ENCODE assay signal across 10 cellular contexts in the genomic region with DNA sequence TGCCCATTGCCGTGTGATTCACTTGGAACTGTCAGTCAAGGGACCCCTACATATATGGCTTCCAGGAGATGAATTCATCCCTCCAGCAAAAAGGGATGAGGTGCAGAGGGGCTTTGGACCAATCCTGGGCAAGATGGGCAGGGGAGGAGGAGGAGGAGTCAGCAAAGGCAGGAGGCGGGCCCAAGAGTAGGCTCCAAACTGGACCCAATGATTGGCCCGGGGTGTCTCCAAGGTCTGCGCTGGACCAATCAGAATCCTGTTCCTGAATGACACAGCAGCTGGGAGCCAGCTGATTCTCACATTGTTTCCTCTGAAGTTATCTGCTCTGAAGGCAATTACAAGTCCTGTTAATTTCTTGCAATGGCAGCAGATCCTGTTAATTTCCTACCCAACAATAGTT. TPM values are rescaled to one million over a fixed set of nuclear protein-coding genes. Genes with fewer than 3 reads are reported as not detected.
A peak's percentile ranks its signal among the peaks of the same experiment; 100 is the strongest.
DNase-seq lines count a peak whose midpoint lies in the region; ATAC-seq, FAIRE-seq and TF ChIP-seq lines count a peak whose summit lies in the region.
"Not testable (repeated sequence)": the region's sequence is repeated elsewhere in the genome, so short reads cannot be mapped to it uniquely, and the experiment has no call there.
"Had no signal": no experiment of that assay in that cellular context is flagged by ENCODE, and none has a peak within 500 bp of the region (broad histone marks: within the 10 kb centered on the region; RNA-seq: fewer than 3 reads in every experiment).

No MANE protein-coding gene starts in this region.

- H3K36me3 ChIP-seq in BE2C; K562 (ENCODE audit: control insufficient read depth, insufficient read depth, low read length): not testable (repeated sequence)

- BruUV-seq in K562 (replicated peaks; lab: Mats Ljungman, UMichigan), result not testable (repeated sequence)

- not testable (repeated sequence) for H3K27me3 ChIP-seq in BE2C; K562 (ENCODE audit: control insufficient read depth in 2 of 2, insufficient read depth in 2 of 2, low read length in 2 of 2)

- not testable (repeated sequence) for H3K9ac ChIP-seq in K562 (ENCODE audit: insufficient read depth in 1 of 2, low read depth in 2 of 2, low read length in 2 of 2)

- in situ Hi-C loops in K562 (cut with MboI), result not testable (repeated sequence)

- not testable (repeated sequence) for H3K4me1 ChIP-seq in BE2C; K562 (replicated peaks in 1 of 2; ENCODE audit: control insufficient read depth in 2 of 2, insufficient read depth in 2 of 2, low read length in 2 of 2)

- TF ChIP-seq CTCF in BE2C (IDR thresholded peaks at IDR 0.05; ENCODE audit: low read depth, low read length); K562 (IDR thresholded peaks at IDR 0.05 in 2 of 3, conservative IDR thresholded peaks at IDR 0.05 in 1 of 3; ENCODE audit: insufficient read depth in 2 of 3, low read depth in 1 of 3, low read length in 3 of 3): not testable (repeated sequence)

- H3K4me3 ChIP-seq in BE2C (ENCODE audit: low read depth, low read length); K562: not testable (repeated sequence)

- DNase-seq in BE2C, result peak; percentile 41
- DNase-seq in K562 (ENCODE audit: extremely low read depth in 1 of 4, low spot score in 3 of 4), result not testable (repeated sequence)
- peak; percentile 30 for DNase-seq in mesenteric fat pad (ENCODE audit: low spot score)

- not testable (repeated sequence) for H3K4me2 ChIP-seq in K562 (ENCODE audit: insufficient read depth, low read length)

- POLR2A ChIA-PET in K562 (lab: Yijun Ruan, JAX), result not testable (repeated sequence)

- CTCF ChIA-PET in K562 (lab: Yijun Ruan, JAX; ENCODE audit: low intra/inter-chr PET ratio), result not testable (repeated sequence)

- H3K9me1 ChIP-seq in K562 (ENCODE audit: control insufficient read depth, insufficient read depth, low read length), result not testable (repeated sequence)

- TF ChIP-seq POLR2A in K562 (conservative IDR thresholded peaks at IDR 0.05), result not testable (repeated sequence)

- TF ChIP-seq RAD21 in K562 (CRISPR knock-in tag; conservative IDR thresholded peaks at IDR 0.05 in 1 of 2, IDR thresholded peaks at IDR 0.05 in 1 of 2), result not testable (repeated sequence)

- not testable (repeated sequence) for TF ChIP-seq EP300 in K562 (IDR thresholded peaks at IDR 0.05; ENCODE audit: low read length)

- intact Hi-C loops in K562 (cut with micrococcal nuclease), result not testable (repeated sequence)

- WGBS in K562 (ENCODE audit: insufficient coverage, low coverage, missing lambda C conversion rate), result no CpG with 5 or more reads among the region's 4 CpGs

- H3K79me2 ChIP-seq in K562 (ENCODE audit: control insufficient read depth, insufficient read depth, low read length), result not testable (repeated sequence)

- ATAC-seq in SK-N-SH treated with all-trans-retinoic acid at 6 μM for 48 hours (peak; percentile 78), K562 (peak; percentile 99)

- H4K20me1 ChIP-seq in K562 (replicated peaks; ENCODE audit: control insufficient read depth, insufficient read depth, low read length), result not testable (repeated sequence)

- H3K27ac ChIP-seq in K562 (ENCODE audit: extremely low read depth, low read depth, low read length), result not testable (repeated sequence)

- not testable (repeated sequence) for H2AFZ ChIP-seq in K562 (ENCODE audit: low read depth, low read length)

- peak; percentile 81 for FAIRE-seq in K562 (lab: Jason Lieb, UNC)

- H3K9me3 ChIP-seq in BE2C; K562 (replicated peaks; ENCODE audit: control insufficient read depth, insufficient read depth, low read depth, low read length): not testable (repeated sequence)

TF ChIP-seq in K562, 482 proteins besides CTCF, POLR2A, EP300 and RAD21 (continues in another document):
- peak; percentile 32; the same call in 1 of the 2 replicates for TF ChIP-seq NFE2 (IDR thresholded peaks at IDR 0.05; ENCODE audit: low read depth)
- TF ChIP-seq, protein P1, sequence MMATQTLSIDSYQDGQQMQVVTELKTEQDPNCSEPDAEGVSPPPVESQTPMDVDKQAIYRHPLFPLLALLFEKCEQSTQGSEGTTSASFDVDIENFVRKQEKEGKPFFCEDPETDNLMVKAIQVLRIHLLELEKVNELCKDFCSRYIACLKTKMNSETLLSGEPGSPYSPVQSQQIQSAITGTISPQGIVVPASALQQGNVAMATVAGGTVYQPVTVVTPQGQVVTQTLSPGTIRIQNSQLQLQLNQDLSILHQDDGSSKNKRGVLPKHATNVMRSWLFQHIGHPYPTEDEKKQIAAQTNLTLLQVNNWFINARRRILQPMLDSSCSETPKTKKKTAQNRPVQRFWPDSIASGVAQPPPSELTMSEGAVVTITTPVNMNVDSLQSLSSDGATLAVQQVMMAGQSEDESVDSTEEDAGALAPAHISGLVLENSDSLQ (IDR thresholded peaks at IDR 0.05), result peak; percentile 63
- TF ChIP-seq MAFG (tag; conservative IDR thresholded peaks at IDR 0.05), result peak; percentile 20; the same call in 1 of the 2 replicates
- TF ChIP-seq C11orf30 (IDR thresholded peaks at IDR 0.05; ENCODE audit: low read depth), result peak; percentile 34; the same call in 1 of the 2 replicates

RNA-seq across cellular contexts. Expression of a gene that starts 19.2 kb away (rescaled TPM):
- polyA plus RNA-seq in BE2C (2012; ENCODE audit: insufficient read depth, insufficient read length, low read depth), result 1.4 TPM
- total RNA-seq in K562 (2011; cell fraction: chromatin; rRNA removed; ENCODE audit: low replicate concordance), result 1.5 and 2.4 TPM in 2 replicates
- total RNA-seq in K562 (2011; cell fraction: nucleolus; rRNA removed), result 1.6 and 2.0 TPM in 2 replicates
- total RNA-seq in K562 (2011; cell fraction: nucleoplasm; rRNA removed), result 1.5 and 3.9 TPM in 2 replicates
- total RNA-seq in K562 (2014; rRNA removed) (1.1 and 1.6 TPM in 2 replicates), K562 (2014; rRNA removed; fragmentation: Illumina TruSeq; extraction: Trizol) (0.36 and 0.51 TPM in 2 replicates), K562 (2015; rRNA removed; fragmentation: Illumina TruSeq; extraction: Trizol) (0.40 and 0.41 TPM in 2 replicates), K562 (2021) (1.7 and 2.0 TPM in 2 replicates), mesenteric fat pad (0.51 TPM)
- polyA plus RNA-seq in K562 (2011; rRNA removed) (0.35 and 0.40 TPM in 2 replicates), K562 (2014; fragmentation: Illumina TruSeq; extraction: Trizol) (0.54 and 1.2 TPM in 2 replicates), K562 (2014; fragmentation: Nextera tagmentation; extraction: Ambion mirVana) (not detected), K562 (2014; rRNA removed) (0.38 and 0.85 TPM in 2 replicates)
- 0.28 and 1.0 TPM in 2 replicates for polyA plus RNA-seq in K562 (2011; cell fraction: cytosol; rRNA removed)
- polyA plus RNA-seq in K562 (2011; cell fraction: nucleus; rRNA removed), result 1.5 and 2.9 TPM in 2 replicates
- polyA plus RNA-seq in K562 (2012), result 1.6 and 3.0 TPM in 2 replicates
- 0.12 and 0.84 TPM in 2 replicates for polyA minus RNA-seq in K562 (2011; rRNA and poly(A)+ RNA removed)
- 0.38 TPM in 1 of 2 replicates, not detected in the other for polyA minus RNA-seq in K562 (2011; cell fraction: cytosol; rRNA and poly(A)+ RNA removed)
- polyA minus RNA-seq in K562 (2011; cell fraction: nucleus; rRNA and poly(A)+ RNA removed), result 0.44 and 0.67 TPM in 2 replicates
- total RNA-seq: CD4-positive, alpha-beta memory T cell; CD4-positive, CD25-positive, alpha-beta regulatory T cell; GM12878 had no signal
- polyA plus RNA-seq: CD14-positive monocyte; CD4-positive, CD25-positive, alpha-beta regulatory T cell had no signal

RNA-seq across cellular contexts. Expression of a gene that starts 28.7 kb away (rescaled TPM):
- 7.1 TPM for polyA plus RNA-seq in BE2C (2012; ENCODE audit: insufficient read depth, insufficient read length, low read depth)
- 3.2 TPM in 1 of 2 replicates, not detected in the other for total RNA-seq in K562 (2011; cell fraction: chromatin; rRNA removed; ENCODE audit: low replicate concordance)
- total RNA-seq in K562 (2011; cell fraction: nucleolus; rRNA removed), result 10.5 and 13.3 TPM in 2 replicates
- 7.7 and 11.2 TPM in 2 replicates for total RNA-seq in K562 (2011; cell fraction: nucleoplasm; rRNA removed)
- 42.9 and 52.9 TPM in 2 replicates for total RNA-seq in K562 (2014; rRNA removed)
- not detected in 2 replicates for total RNA-seq in K562 (2014; rRNA removed; fragmentation: Illumina TruSeq; extraction: Trizol)
- 2.9 and 3.0 TPM in 2 replicates for total RNA-seq in K562 (2015; rRNA removed; fragmentation: Illumina TruSeq; extraction: Trizol)
- total RNA-seq in K562 (2021), result 33.0 and 40.2 TPM in 2 replicates
- polyA plus RNA-seq in K562 (2011; rRNA removed), result 2.5 and 5.1 TPM in 2 replicates
- polyA plus RNA-seq in K562 (2011; cell fraction: cytosol; rRNA removed), result 8.7 and 29.6 TPM in 2 replicates
- 8.3 and 17.5 TPM in 2 replicates for polyA plus RNA-seq in K562 (2011; cell fraction: nucleus; rRNA removed)
- polyA plus RNA-seq in K562 (2012), result 26.5 and 30.0 TPM in 2 replicates
- polyA plus RNA-seq in K562 (2014; fragmentation: Illumina TruSeq; extraction: Trizol), result 1.1 TPM in 1 of 2 replicates, not detected in the other
- polyA plus RNA-seq in K562 (2014; fragmentation: Nextera tagmentation; extraction: Ambion mirVana), result not detected
- 35.9 and 46.2 TPM in 2 replicates for polyA plus RNA-seq in K562 (2014; rRNA removed)
- polyA minus RNA-seq in K562 (2011; rRNA and poly(A)+ RNA removed), result not detected in 2 replicates
- polyA minus RNA-seq in K562 (2011; cell fraction: cytosol; rRNA and poly(A)+ RNA removed), result 3.5 and 5.7 TPM in 2 replicates
- polyA minus RNA-seq in K562 (2011; cell fraction: nucleus; rRNA and poly(A)+ RNA removed), result 6.1 and 7.3 TPM in 2 replicates
- total RNA-seq in mesenteric fat pad, result not detected
- total RNA-seq: B cell; CD4-positive, alpha-beta memory T cell; CD4-positive, CD25-positive, alpha-beta regulatory T cell; CD8-positive, alpha-beta memory T cell had no signal
- polyA plus RNA-seq: CD14-positive monocyte; CD4-positive, alpha-beta memory T cell; CD4-positive, CD25-positive, alpha-beta regulatory T cell; CD8-positive, alpha-beta memory T cell; GM12878 had no signal

RNA-seq across cellular contexts. Expression of a gene that starts 52.3 kb away (rescaled TPM):
- polyA plus RNA-seq in BE2C (2012; ENCODE audit: insufficient read depth, insufficient read length, low read depth), result 7.9 TPM
- 1.8 and 10.9 TPM in 2 replicates for total RNA-seq in K562 (2011; cell fraction: chromatin; rRNA removed; ENCODE audit: low replicate concordance)
- 7.1 and 16.3 TPM in 2 replicates for total RNA-seq in K562 (2011; cell fraction: nucleolus; rRNA removed)
- total RNA-seq in K562 (2011; cell fraction: nucleoplasm; rRNA removed), result 5.1 and 6.8 TPM in 2 replicates
- 2.9 TPM in 2 replicates for total RNA-seq in K562 (2014; rRNA removed)
- total RNA-seq in K562 (2014; rRNA removed; fragmentation: Illumina TruSeq; extraction: Trizol), result 0.10 and 0.18 TPM in 2 replicates
- total RNA-seq in K562 (2015; rRNA removed; fragmentation: Illumina TruSeq; extraction: Trizol), result 1.1 TPM in 2 replicates
- total RNA-seq in K562 (2021), result 9.5 and 9.6 TPM in 2 replicates
- 3.0 and 4.0 TPM in 2 replicates for polyA plus RNA-seq in K562 (2011; rRNA removed)
- polyA plus RNA-seq in K562 (2011; cell fraction: cytosol; rRNA removed), result 3.9 and 17.2 TPM in 2 replicates
- 2.5 and 6.6 TPM in 2 replicates for polyA plus RNA-seq in K562 (2011; cell fraction: nucleus; rRNA removed)
- 4.6 and 8.7 TPM in 2 replicates for polyA plus RNA-seq in K562 (2012)
- 0.21 and 2.7 TPM in 2 replicates for polyA plus RNA-seq in K562 (2014; fragmentation: Illumina TruSeq; extraction: Trizol)
- polyA plus RNA-seq in K562 (2014; fragmentation: Nextera tagmentation; extraction: Ambion mirVana), result not detected
- polyA plus RNA-seq in K562 (2014; rRNA removed), result 2.0 and 3.1 TPM in 2 replicates
- 1.5 and 2.8 TPM in 2 replicates for polyA minus RNA-seq in K562 (2011; rRNA and poly(A)+ RNA removed)
- 15.2 and 16.2 TPM in 2 replicates for polyA minus RNA-seq in K562 (2011; cell fraction: cytosol; rRNA and poly(A)+ RNA removed)
- polyA minus RNA-seq in K562 (2011; cell fraction: nucleus; rRNA and poly(A)+ RNA removed), result 1.9 and 2.2 TPM in 2 replicates
- total RNA-seq in mesenteric fat pad, result 1.6 TPM
- total RNA-seq: B cell; CD4-positive, alpha-beta memory T cell; CD4-positive, CD25-positive, alpha-beta regulatory T cell; CD8-positive, alpha-beta memory T cell; GM12878 had no signal
- polyA plus RNA-seq: CD14-positive monocyte; CD4-positive, CD25-positive, alpha-beta regulatory T cell; CD8-positive, alpha-beta memory T cell had no signal
